Comparison of ENCODE assay signal across 8 cellular contexts in genomic region chr13:99386911-99387788, GRCh38.
A peak's percentile ranks its signal among the peaks of the same experiment; 100 is the strongest.
DNase-seq lines count a peak whose midpoint lies in the region; ATAC-seq and TF ChIP-seq lines count a peak whose summit lies in the region.

No MANE protein-coding gene starts in this region.

- H3K36me3 Mint-ChIP-seq in activated naive CD8-positive, alpha-beta T cell: peaks cover 5% of the 10 kb centered on the region
- H3K36me3 Mint-ChIP-seq in immature natural killer cell: peaks cover 0 to 25% (median 17%) of the 10 kb centered on the region in 3 donors

- H3K27me3 ChIP-seq in SU-DHL-6 (ENCODE audit: low read length): no peaks in the 10 kb centered on the region

- peak overlapping the region; percentile 85 for H3K27ac Mint-ChIP-seq in activated naive CD8-positive, alpha-beta T cell
- peak overlapping the region; percentile 10 to 93 (median 66) for H3K27ac Mint-ChIP-seq in immature natural killer cell

- no peaks in the 10 kb centered on the region for H3K79me2 ChIP-seq in SU-DHL-6 (ENCODE audit: insufficient read depth, low read length)

- H3K36me3 ChIP-seq in SU-DHL-6 (ENCODE audit: low read length): no peaks in the 10 kb centered on the region

- TF ChIP-seq CTCF in SU-DHL-6 (IDR thresholded peaks at IDR 0.05; ENCODE audit: insufficient read depth, low read length, poor library complexity, severe bottlenecking): peak; percentile 96

- ATAC-seq in HG03378 (IDR thresholded peaks at IDR 0.05; ENCODE audit: unreplicated experiment): peak; percentile 67

- H3K4me2 ChIP-seq in SU-DHL-6 (ENCODE audit: low read depth, low read length, poor library complexity, severe bottlenecking): no peak overlapping the region

- H4K20me1 ChIP-seq in SU-DHL-6 (ENCODE audit: low read depth, low read length): no peaks in the 10 kb centered on the region

- DNase-seq in DMS 273 (lab: John Stamatoyannopoulos, UW; ENCODE audit: unreplicated experiment) (peak; percentile 64), DMS 273 treated with DMSO at 0.1 percent for 48 hours (lab: John Stamatoyannopoulos, UW) (no peak), immature natural killer cell (peak; percentile 68 to 72 (median 71)), LoVo (ENCODE audit: low spot score) (no peak)
- DNase-seq in stimulated activated CD4-positive, alpha-beta T cell treated with anti-CD3 and anti-CD28 coated beads, TNF-alpha, amount 100 ng/mL, for 24 hours (ENCODE audit: low read depth in 3 of 3): peak; percentile 74 to 89 (median 76)

- H3K9me3 ChIP-seq in SU-DHL-6 (ENCODE audit: insufficient read depth, low read length): no peaks in the 10 kb centered on the region

- no peaks in the 10 kb centered on the region for H3K27me3 Mint-ChIP-seq in activated naive CD8-positive, alpha-beta T cell
- peaks cover 0 to 9% (median 2%) of the 10 kb centered on the region in 3 donors for H3K27me3 Mint-ChIP-seq in immature natural killer cell (ENCODE audit: low read depth in 3 of 3)

- H3K9me2 ChIP-seq in SU-DHL-6 (replicated peaks; ENCODE audit: insufficient read depth, low read length): no peaks in the 10 kb centered on the region

- peak overlapping the region; percentile 57 for H3K4me3 Mint-ChIP-seq in activated naive CD8-positive, alpha-beta T cell
- no peak overlapping the region for H3K4me3 Mint-ChIP-seq in immature natural killer cell

- H3K4me1 Mint-ChIP-seq in activated naive CD8-positive, alpha-beta T cell (ENCODE audit: low read depth): peaks cover 67% of the 10 kb centered on the region
- peaks cover 27 to 55% of the 10 kb centered on the region in 2 donors for H3K4me1 Mint-ChIP-seq in immature natural killer cell

- H3K9me3 Mint-ChIP-seq in activated naive CD8-positive, alpha-beta T cell (ENCODE audit: low read depth): no peaks in the 10 kb centered on the region
- no peaks in the 10 kb centered on the region for H3K9me3 Mint-ChIP-seq in immature natural killer cell

- H3K27ac ChIP-seq in SU-DHL-6 (ENCODE audit: low read depth, low read length): no peak overlapping the region

- H3K4me3 ChIP-seq in SU-DHL-6 (ENCODE audit: insufficient read depth, low read length, poor library complexity, severe bottlenecking): no peak overlapping the region

- H3F3A ChIP-seq in SU-DHL-6 (ENCODE audit: insufficient read depth): no peaks in the 10 kb centered on the region

- H2AFZ ChIP-seq in SU-DHL-6 (ENCODE audit: low read depth, low read length, severe bottlenecking): no peak overlapping the region

- H3K9ac ChIP-seq in SU-DHL-6 (ENCODE audit: low read length): no peak overlapping the region

Comparison
In these comparisons a context has a peak if more than half of its experiments do, and no peak if none do; other contexts are left out.
1. DNase-seq: peak in DMS 273 (single experiment), immature natural killer cell (3 of 3) and stimulated activated CD4-positive, alpha-beta T cell treated with anti-CD3 and anti-CD28 coated beads, TNF-alpha, amount 100 ng/mL, for 24 hours (3 of 3); none in DMS 273 treated with DMSO at 0.1 percent for 48 hours (single experiment) and LoVo (single experiment).